ENCODE assay signal across 1 cellular context in genomic region chr14:74437654-74438053, GRCh38.
TF ChIP-seq lines count a peak whose summit lies in the region.

No MANE protein-coding gene starts in this region.

TF ChIP-seq in GM23338, 12 proteins besides CTCF, POLR2A, EP300 and RAD21:
- TF ChIP-seq, protein P1, sequence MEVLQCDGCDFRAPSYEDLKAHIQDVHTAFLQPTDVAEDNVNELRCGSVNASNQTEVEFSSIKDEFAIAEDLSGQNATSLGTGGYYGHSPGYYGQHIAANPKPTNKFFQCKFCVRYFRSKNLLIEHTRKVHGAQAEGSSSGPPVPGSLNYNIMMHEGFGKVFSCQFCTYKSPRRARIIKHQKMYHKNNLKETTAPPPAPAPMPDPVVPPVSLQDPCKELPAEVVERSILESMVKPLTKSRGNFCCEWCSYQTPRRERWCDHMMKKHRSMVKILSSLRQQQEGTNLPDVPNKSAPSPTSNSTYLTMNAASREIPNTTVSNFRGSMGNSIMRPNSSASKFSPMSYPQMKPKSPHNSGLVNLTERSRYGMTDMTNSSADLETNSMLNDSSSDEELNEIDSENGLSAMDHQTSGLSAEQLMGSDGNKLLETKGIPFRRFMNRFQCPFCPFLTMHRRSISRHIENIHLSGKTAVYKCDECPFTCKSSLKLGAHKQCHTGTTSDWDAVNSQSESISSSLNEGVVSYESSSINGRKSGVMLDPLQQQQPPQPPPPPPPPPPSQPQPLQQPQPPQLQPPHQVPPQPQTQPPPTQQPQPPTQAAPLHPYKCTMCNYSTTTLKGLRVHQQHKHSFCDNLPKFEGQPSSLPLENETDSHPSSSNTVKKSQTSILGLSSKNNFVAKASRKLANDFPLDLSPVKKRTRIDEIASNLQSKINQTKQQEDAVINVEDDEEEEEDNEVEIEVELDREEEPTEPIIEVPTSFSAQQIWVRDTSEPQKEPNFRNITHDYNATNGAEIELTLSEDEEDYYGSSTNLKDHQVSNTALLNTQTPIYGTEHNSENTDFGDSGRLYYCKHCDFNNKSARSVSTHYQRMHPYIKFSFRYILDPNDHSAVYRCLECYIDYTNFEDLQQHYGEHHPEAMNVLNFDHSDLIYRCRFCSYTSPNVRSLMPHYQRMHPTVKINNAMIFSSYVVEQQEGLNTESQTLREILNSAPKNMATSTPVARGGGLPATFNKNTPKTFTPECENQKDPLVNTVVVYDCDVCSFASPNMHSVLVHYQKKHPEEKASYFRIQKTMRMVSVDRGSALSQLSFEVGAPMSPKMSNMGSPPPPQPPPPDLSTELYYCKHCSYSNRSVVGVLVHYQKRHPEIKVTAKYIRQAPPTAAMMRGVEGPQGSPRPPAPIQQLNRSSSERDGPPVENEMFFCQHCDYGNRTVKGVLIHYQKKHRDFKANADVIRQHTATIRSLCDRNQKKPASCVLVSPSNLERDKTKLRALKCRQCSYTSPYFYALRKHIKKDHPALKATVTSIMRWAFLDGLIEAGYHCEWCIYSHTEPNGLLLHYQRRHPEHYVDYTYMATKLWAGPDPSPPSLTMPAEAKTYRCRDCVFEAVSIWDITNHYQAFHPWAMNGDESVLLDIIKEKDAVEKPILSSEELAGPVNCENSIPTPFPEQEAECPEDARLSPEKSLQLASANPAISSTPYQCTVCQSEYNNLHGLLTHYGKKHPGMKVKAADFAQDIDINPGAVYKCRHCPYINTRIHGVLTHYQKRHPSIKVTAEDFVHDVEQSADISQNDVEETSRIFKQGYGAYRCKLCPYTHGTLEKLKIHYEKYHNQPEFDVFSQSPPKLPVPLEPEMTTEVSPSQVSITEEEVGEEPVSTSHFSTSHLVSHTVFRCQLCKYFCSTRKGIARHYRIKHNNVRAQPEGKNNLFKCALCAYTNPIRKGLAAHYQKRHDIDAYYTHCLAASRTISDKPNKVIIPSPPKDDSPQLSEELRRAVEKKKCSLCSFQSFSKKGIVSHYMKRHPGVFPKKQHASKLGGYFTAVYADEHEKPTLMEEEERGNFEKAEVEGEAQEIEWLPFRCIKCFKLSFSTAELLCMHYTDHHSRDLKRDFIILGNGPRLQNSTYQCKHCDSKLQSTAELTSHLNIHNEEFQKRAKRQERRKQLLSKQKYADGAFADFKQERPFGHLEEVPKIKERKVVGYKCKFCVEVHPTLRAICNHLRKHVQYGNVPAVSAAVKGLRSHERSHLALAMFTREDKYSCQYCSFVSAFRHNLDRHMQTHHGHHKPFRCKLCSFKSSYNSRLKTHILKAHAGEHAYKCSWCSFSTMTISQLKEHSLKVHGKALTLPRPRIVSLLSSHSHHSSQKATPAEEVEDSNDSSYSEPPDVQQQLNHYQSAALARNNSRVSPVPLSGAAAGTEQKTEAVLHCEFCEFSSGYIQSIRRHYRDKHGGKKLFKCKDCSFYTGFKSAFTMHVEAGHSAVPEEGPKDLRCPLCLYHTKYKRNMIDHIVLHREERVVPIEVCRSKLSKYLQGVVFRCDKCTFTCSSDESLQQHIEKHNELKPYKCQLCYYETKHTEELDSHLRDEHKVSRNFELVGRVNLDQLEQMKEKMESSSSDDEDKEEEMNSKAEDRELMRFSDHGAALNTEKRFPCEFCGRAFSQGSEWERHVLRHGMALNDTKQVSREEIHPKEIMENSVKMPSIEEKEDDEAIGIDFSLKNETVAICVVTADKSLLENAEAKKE (CRISPR knock-in tag; IDR thresholded peaks at IDR 0.05): no peak
- TF ChIP-seq, protein P2, sequence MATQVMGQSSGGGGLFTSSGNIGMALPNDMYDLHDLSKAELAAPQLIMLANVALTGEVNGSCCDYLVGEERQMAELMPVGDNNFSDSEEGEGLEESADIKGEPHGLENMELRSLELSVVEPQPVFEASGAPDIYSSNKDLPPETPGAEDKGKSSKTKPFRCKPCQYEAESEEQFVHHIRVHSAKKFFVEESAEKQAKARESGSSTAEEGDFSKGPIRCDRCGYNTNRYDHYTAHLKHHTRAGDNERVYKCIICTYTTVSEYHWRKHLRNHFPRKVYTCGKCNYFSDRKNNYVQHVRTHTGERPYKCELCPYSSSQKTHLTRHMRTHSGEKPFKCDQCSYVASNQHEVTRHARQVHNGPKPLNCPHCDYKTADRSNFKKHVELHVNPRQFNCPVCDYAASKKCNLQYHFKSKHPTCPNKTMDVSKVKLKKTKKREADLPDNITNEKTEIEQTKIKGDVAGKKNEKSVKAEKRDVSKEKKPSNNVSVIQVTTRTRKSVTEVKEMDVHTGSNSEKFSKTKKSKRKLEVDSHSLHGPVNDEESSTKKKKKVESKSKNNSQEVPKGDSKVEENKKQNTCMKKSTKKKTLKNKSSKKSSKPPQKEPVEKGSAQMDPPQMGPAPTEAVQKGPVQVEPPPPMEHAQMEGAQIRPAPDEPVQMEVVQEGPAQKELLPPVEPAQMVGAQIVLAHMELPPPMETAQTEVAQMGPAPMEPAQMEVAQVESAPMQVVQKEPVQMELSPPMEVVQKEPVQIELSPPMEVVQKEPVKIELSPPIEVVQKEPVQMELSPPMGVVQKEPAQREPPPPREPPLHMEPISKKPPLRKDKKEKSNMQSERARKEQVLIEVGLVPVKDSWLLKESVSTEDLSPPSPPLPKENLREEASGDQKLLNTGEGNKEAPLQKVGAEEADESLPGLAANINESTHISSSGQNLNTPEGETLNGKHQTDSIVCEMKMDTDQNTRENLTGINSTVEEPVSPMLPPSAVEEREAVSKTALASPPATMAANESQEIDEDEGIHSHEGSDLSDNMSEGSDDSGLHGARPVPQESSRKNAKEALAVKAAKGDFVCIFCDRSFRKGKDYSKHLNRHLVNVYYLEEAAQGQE (IDR thresholded peaks at IDR 0.05; ENCODE audit: unreplicated experiment): peak; percentile 95
- TF ChIP-seq JUNB (IDR thresholded peaks at IDR 0.05; ENCODE audit: unreplicated experiment): no peak
